ENCODE assay signal across 8 cellular contexts in genomic region chr3:36843065-36844051, GRCh38.
DNase-seq lines count a peak whose midpoint lies in the region; ATAC-seq and TF ChIP-seq lines count a peak whose summit lies in the region.

No MANE protein-coding gene starts in this region.

- no peak overlapping the region for H3K27ac ChIP-seq in coronary artery

- peak; percentile 60 for TF ChIP-seq CTCF in AG09309 (IDR thresholded peaks at IDR 0.05; ENCODE audit: control insufficient read depth, insufficient read depth, low read depth, low read length, missing control alignments)
- no peak for TF ChIP-seq CTCF in coronary artery (IDR thresholded peaks at IDR 0.05)

- no peak for DNase-seq in AG09309 (ENCODE audit: low read depth)
- peak; percentile 40 for DNase-seq in RPMI8226
- DNase-seq in activated naive CD4-positive, alpha-beta T cell treated with Interleukin-2 at 50 U/mL for 16 hours: peak; percentile 72
- peak; percentile 76 for DNase-seq in iPS-NIHi7 (ENCODE audit: extremely low spot score)
- peak; percentile 7 to 20 for DNase-seq in stimulated activated CD8-positive, alpha-beta memory T cell treated with anti-CD3 and anti-CD28 coated beads, Interleukin-7, amount 100 ng/mL, for 4 hours (ENCODE audit: low read depth in 2 of 2)
- no peak for DNase-seq in coronary artery (ENCODE audit: low spot score)

- H3K4me3 ChIP-seq in AG09309 (ENCODE audit: control insufficient read depth, low read depth, low read length) (no peak overlapping the region), coronary artery (no peak overlapping the region)

- ATAC-seq in GM18511 (IDR thresholded peaks at IDR 0.05; ENCODE audit: unreplicated experiment) (peak; percentile 88), HG03064 (IDR thresholded peaks at IDR 0.05; ENCODE audit: low read depth, unreplicated experiment) (peak; percentile 95)

Comparison
In these comparisons a context has a peak if more than half of its experiments do, and no peak if none do; other contexts are left out.
1. DNase-seq: peak in RPMI8226 (single experiment), activated naive CD4-positive, alpha-beta T cell treated with Interleukin-2 at 50 U/mL for 16 hours (single experiment), iPS-NIHi7 (single experiment) and stimulated activated CD8-positive, alpha-beta memory T cell treated with anti-CD3 and anti-CD28 coated beads, Interleukin-7, amount 100 ng/mL, for 4 hours (2 of 2); none in AG09309 (single experiment) and coronary artery (single experiment).